Comparison of ENCODE assay signal across 1 cellular context in genomic region chr19:39327990-39328705, GRCh38.
TF ChIP-seq lines count a peak whose summit lies in the region.

No MANE protein-coding gene starts in this region.

TF ChIP-seq in HEK293, 187 proteins besides CTCF, POLR2A, EP300 and RAD21 (continued from another document):
- TF ChIP-seq HIC1 (tag by site-specific recombination; IDR thresholded peaks at IDR 0.05) (no peak), HOXD13 (CRISPR knock-in tag; IDR thresholded peaks at IDR 0.05; ENCODE audit: borderline replicate concordance) (no peak), ZNF18 (tag by site-specific recombination; IDR thresholded peaks at IDR 0.05) (no peak), BCL11B (tag by site-specific recombination; IDR thresholded peaks at IDR 0.05; ENCODE audit: low read depth) (no peak), ZNF639 (tag by site-specific recombination; IDR thresholded peaks at IDR 0.05) (no peak), ZNF488 (tag by site-specific recombination; IDR thresholded peaks at IDR 0.05) (no peak), ZNF335 (tag by site-specific recombination; conservative IDR thresholded peaks at IDR 0.05) (0 out of 2 replicates have a peak, but pooled peaks have one; percentile 11), ZNF416 (tag by site-specific recombination; IDR thresholded peaks at IDR 0.05) (no peak), ZFHX2 (tag by site-specific recombination; conservative IDR thresholded peaks at IDR 0.05) (no peak), ZNF311 (tag by site-specific recombination; IDR thresholded peaks at IDR 0.05; ENCODE audit: borderline replicate concordance) (no peak), ZNF530 (tag by site-specific recombination; IDR thresholded peaks at IDR 0.05; ENCODE audit: low read depth) (no peak), MEIS1 (CRISPR knock-in tag; IDR thresholded peaks at IDR 0.05; ENCODE audit: borderline replicate concordance) (no peak), KLF8 (tag by site-specific recombination; IDR thresholded peaks at IDR 0.05) (peak; percentile 51; the same call in 1 of the 2 replicates), ZNF654 (tag by site-specific recombination; IDR thresholded peaks at IDR 0.05; ENCODE audit: low read depth) (peak; percentile 99), ZNF830 (tag by site-specific recombination; IDR thresholded peaks at IDR 0.05; ENCODE audit: low read depth) (no peak), FEZF1 (tag by site-specific recombination; IDR thresholded peaks at IDR 0.05) (no peak), ZNF561 (tag by site-specific recombination; IDR thresholded peaks at IDR 0.05; ENCODE audit: borderline replicate concordance) (peak; percentile 59; the same call in 1 of the 2 replicates), ZNF768 (tag by site-specific recombination; IDR thresholded peaks at IDR 0.05) (no peak), SP3 (tag by site-specific recombination; IDR thresholded peaks at IDR 0.05) (peak; percentile 56), ZNF600 (tag by site-specific recombination; IDR thresholded peaks at IDR 0.05) (no peak), ZBTB7A (tag by site-specific recombination; IDR thresholded peaks at IDR 0.05; ENCODE audit: low read depth) (no peak)
- TF ChIP-seq, protein P1, sequence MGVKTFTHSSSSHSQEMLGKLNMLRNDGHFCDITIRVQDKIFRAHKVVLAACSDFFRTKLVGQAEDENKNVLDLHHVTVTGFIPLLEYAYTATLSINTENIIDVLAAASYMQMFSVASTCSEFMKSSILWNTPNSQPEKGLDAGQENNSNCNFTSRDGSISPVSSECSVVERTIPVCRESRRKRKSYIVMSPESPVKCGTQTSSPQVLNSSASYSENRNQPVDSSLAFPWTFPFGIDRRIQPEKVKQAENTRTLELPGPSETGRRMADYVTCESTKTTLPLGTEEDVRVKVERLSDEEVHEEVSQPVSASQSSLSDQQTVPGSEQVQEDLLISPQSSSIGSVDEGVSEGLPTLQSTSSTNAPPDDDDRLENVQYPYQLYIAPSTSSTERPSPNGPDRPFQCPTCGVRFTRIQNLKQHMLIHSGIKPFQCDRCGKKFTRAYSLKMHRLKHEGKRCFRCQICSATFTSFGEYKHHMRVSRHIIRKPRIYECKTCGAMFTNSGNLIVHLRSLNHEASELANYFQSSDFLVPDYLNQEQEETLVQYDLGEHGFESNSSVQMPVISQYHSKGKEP (tag by site-specific recombination; IDR thresholded peaks at IDR 0.05): no peak
- TF ChIP-seq, protein P2, sequence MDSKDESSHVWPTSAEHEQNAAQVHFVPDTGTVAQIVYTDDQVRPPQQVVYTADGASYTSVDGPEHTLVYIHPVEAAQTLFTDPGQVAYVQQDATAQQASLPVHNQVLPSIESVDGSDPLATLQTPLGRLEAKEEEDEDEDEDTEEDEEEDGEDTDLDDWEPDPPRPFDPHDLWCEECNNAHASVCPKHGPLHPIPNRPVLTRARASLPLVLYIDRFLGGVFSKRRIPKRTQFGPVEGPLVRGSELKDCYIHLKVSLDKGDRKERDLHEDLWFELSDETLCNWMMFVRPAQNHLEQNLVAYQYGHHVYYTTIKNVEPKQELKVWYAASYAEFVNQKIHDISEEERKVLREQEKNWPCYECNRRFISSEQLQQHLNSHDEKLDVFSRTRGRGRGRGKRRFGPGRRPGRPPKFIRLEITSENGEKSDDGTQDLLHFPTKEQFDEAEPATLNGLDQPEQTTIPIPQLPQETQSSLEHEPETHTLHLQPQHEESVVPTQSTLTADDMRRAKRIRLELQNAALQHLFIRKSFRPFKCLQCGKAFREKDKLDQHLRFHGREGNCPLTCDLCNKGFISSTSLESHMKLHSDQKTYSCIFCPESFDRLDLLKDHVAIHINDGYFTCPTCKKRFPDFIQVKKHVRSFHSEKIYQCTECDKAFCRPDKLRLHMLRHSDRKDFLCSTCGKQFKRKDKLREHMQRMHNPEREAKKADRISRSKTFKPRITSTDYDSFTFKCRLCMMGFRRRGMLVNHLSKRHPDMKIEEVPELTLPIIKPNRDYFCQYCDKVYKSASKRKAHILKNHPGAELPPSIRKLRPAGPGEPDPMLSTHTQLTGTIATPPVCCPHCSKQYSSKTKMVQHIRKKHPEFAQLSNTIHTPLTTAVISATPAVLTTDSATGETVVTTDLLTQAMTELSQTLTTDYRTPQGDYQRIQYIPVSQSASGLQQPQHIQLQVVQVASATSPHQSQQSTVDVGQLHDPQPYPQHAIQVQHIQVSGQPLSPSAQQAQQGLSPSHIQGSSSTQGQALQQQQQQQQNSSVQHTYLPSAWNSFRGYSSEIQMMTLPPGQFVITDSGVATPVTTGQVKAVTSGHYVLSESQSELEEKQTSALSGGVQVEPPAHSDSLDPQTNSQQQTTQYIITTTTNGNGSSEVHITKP (tag by site-specific recombination; IDR thresholded peaks at IDR 0.05): peak; percentile 73
